Comparison of ENCODE assay signal across 13 cellular contexts in the genomic region with DNA sequence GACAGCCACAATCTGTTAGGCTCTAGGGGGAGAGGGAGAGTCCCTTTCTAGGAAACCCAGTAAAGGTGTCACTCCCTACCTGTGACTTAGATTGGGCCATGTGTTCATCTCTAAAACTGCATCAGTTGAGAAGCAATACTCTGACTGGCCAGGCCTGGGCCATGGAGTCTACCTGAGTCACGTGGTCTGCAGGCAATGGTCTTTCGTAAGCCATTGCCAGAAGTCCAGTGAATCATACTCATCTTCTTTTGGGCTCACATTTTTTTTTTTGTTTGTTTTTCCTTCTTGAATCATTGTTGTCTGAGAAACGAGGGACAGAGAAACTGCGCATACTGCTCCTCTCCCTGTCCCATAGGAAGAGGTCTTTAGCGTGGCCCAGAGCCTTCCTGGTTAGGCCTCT.
A peak's percentile ranks its signal among the peaks of the same experiment; 100 is the strongest.
DNase-seq lines count a peak whose midpoint lies in the region; ATAC-seq and TF ChIP-seq lines count a peak whose summit lies in the region.
"Had no signal": no experiment of that assay in that cellular context is flagged by ENCODE, and none has a peak within 500 bp of the region (broad histone marks: within the 10 kb centered on the region; RNA-seq: fewer than 3 reads in every experiment).

No MANE protein-coding gene starts in this region.

- H3K9me3 ChIP-seq in RWPE2 (ENCODE audit: severe bottlenecking) (no peaks in the 10 kb centered on the region), trophoblast cell (ENCODE audit: insufficient read depth, low read depth, low read length) (peaks cover 4% of the 10 kb centered on the region)
- H3K9me3 ChIP-seq: SJCRH30 had no signal

- peaks cover 10% of the 10 kb centered on the region for H3K4me1 ChIP-seq in RWPE2 (ENCODE audit: insufficient read depth, poor library complexity, severe bottlenecking)
- H3K4me1 ChIP-seq in trophoblast cell (ENCODE audit: control insufficient read depth in 1 of 2, insufficient read depth in 2 of 2, low read length in 2 of 2) = peaks cover 22 to 23% of the 10 kb centered on the region in 2 experiments

- no peak overlapping the region for H4K91ac ChIP-seq in trophoblast cell (ENCODE audit: low read depth, low read length)

- no peak overlapping the region for H3K9ac ChIP-seq in trophoblast cell (ENCODE audit: low read length)

- no peak overlapping the region for H3K14ac ChIP-seq in trophoblast cell (ENCODE audit: low read length)

- no peaks in the 10 kb centered on the region for H3K79me1 ChIP-seq in trophoblast cell (ENCODE audit: low read length)

- peaks cover 7% of the 10 kb centered on the region for H3K9me3 Mint-ChIP-seq in HFFc6
- H3K9me3 Mint-ChIP-seq in stimulated activated naive CD8-positive, alpha-beta T cell treated with anti-CD3 and anti-CD28 coated beads, Interleukin-15, amount 100 ng/mL, for 72 hours = no peaks in the 10 kb centered on the region
- H3K9me3 Mint-ChIP-seq: CD8-positive, alpha-beta memory T cell had no signal

- H3K27ac ChIP-seq in RWPE2 (ENCODE audit: poor library complexity, severe bottlenecking) (no peak overlapping the region), epithelial cell of prostate (no peak overlapping the region), trophoblast cell (ENCODE audit: low read depth, low read length) (no peak overlapping the region)
- H3K27ac ChIP-seq: SJCRH30 had no signal

- H3K4ac ChIP-seq in trophoblast cell (ENCODE audit: low read depth, low read length) = no peak overlapping the region

- no peak overlapping the region for H2AK5ac ChIP-seq in trophoblast cell (ENCODE audit: low read length)

- no CpG with 5 or more reads among the region's 5 CpGs for WGBS in trophoblast cell (ENCODE audit: extremely low coverage, insufficient coverage, insufficient read length)

- no peaks in the 10 kb centered on the region for H3K79me2 ChIP-seq in trophoblast cell (ENCODE audit: control insufficient read depth, insufficient read depth, low read length, poor library complexity)

- no peak overlapping the region for H3K4me3 ChIP-seq in RWPE2 (ENCODE audit: severe bottlenecking)
- no peak overlapping the region for H3K4me3 ChIP-seq in trophoblast cell (ENCODE audit: low read depth, low read length)
- H3K4me3 ChIP-seq: SJCRH30 had no signal

- TF ChIP-seq CTCF in HFFc6 (IDR thresholded peaks at IDR 0.05) (no peak), RWPE2 (IDR thresholded peaks at IDR 0.05; ENCODE audit: poor library complexity, severe bottlenecking) (no peak)

- H2BK120ac ChIP-seq in trophoblast cell (ENCODE audit: insufficient read depth, low read length, poor library complexity) = no peak overlapping the region

- ATAC-seq in RWPE2 (ENCODE audit: low read depth) (peak; percentile 39; the same call in 1 of the 3 replicates), HG03442 (IDR thresholded peaks at IDR 0.05; ENCODE audit: unreplicated experiment) (no peak)
- ATAC-seq in stimulated activated naive CD8-positive, alpha-beta T cell treated with anti-CD3 and anti-CD28 coated beads, Interleukin-15, amount 100 ng/mL, for 72 hours = no peak

- H3K27me3 ChIP-seq in RWPE2 (ENCODE audit: insufficient read depth, poor library complexity, severe bottlenecking) = no peaks in the 10 kb centered on the region
- no peaks in the 10 kb centered on the region for H3K27me3 ChIP-seq in trophoblast cell (ENCODE audit: insufficient read depth, low read length)
- H3K27me3 ChIP-seq: SJCRH30 had no signal

- H3K27ac Mint-ChIP-seq in HFFc6 = no peak overlapping the region; the same call in 1 of the 2 replicates
- no peak overlapping the region for H3K27ac Mint-ChIP-seq in stimulated activated naive CD8-positive, alpha-beta T cell treated with anti-CD3 and anti-CD28 coated beads, Interleukin-15, amount 100 ng/mL, for 72 hours
- H3K27ac Mint-ChIP-seq: CD8-positive, alpha-beta memory T cell had no signal

- H3K18ac ChIP-seq in trophoblast cell (ENCODE audit: low read length) = no peak overlapping the region

- H3K4me2 ChIP-seq in trophoblast cell (ENCODE audit: low read length) = no peak overlapping the region

- H3K36me3 ChIP-seq in RWPE2 (ENCODE audit: low read depth) = no peaks in the 10 kb centered on the region
- no peaks in the 10 kb centered on the region for H3K36me3 ChIP-seq in trophoblast cell (ENCODE audit: control insufficient read depth in 1 of 2, insufficient read depth in 2 of 2, low read length in 2 of 2)
- H3K36me3 ChIP-seq: SJCRH30 had no signal

- H3K36me3 Mint-ChIP-seq in HFFc6 (ENCODE audit: low read depth) = peaks cover 7% of the 10 kb centered on the region; the same call in 1 of the 2 replicates
- H3K36me3 Mint-ChIP-seq: CD8-positive, alpha-beta memory T cell had no signal

- H2AFZ ChIP-seq in trophoblast cell (ENCODE audit: insufficient read depth, low read length, poor library complexity) = no peak overlapping the region

- H2BK5ac ChIP-seq in trophoblast cell (ENCODE audit: low read depth, low read length, poor library complexity) = no peak overlapping the region

- DNase-seq in HFFc6 (peak; percentile 25), RWPE2 (ENCODE audit: low spot score) (no peak), epithelial cell of prostate (ENCODE audit: low read depth, low spot score) (peak; percentile 22), trophoblast cell (peak; percentile 82 to 93), NCI-H82 (lab: John Stamatoyannopoulos, UW) (no peak)
- DNase-seq in stimulated activated naive CD8-positive, alpha-beta T cell treated with anti-CD3 and anti-CD28 coated beads, Interleukin-15, amount 100 ng/mL, for 72 hours = no peak
- DNase-seq: CD8-positive, alpha-beta memory T cell; NCI-H1092; NCI-H2171 treated with DMSO at 0.1 percent for 48 hours; NCI-H510A; SJCRH30; SW 1271 had no signal

- peaks cover 42% of the 10 kb centered on the region for H3K4me1 Mint-ChIP-seq in HFFc6 (ENCODE audit: low read depth)
- H3K4me1 Mint-ChIP-seq in stimulated activated naive CD8-positive, alpha-beta T cell treated with anti-CD3 and anti-CD28 coated beads, Interleukin-15, amount 100 ng/mL, for 72 hours = peaks cover 15% of the 10 kb centered on the region

- no peak overlapping the region for H4K8ac ChIP-seq in trophoblast cell (ENCODE audit: low read depth, low read length)

- no peak overlapping the region for H3K4me3 Mint-ChIP-seq in HFFc6
- no peak overlapping the region for H3K4me3 Mint-ChIP-seq in stimulated activated naive CD8-positive, alpha-beta T cell treated with anti-CD3 and anti-CD28 coated beads, Interleukin-15, amount 100 ng/mL, for 72 hours
- H3K4me3 Mint-ChIP-seq: CD8-positive, alpha-beta memory T cell had no signal

- H2BK12ac ChIP-seq in trophoblast cell (ENCODE audit: low read length) = no peak overlapping the region

- no peak overlapping the region for H4K12ac ChIP-seq in trophoblast cell (ENCODE audit: low read depth, low read length)

- H3K27me3 Mint-ChIP-seq in HFFc6 (ENCODE audit: insufficient read depth) = peaks cover 19% of the 10 kb centered on the region
- peaks cover 57% of the 10 kb centered on the region for H3K27me3 Mint-ChIP-seq in stimulated activated naive CD8-positive, alpha-beta T cell treated with anti-CD3 and anti-CD28 coated beads, Interleukin-15, amount 100 ng/mL, for 72 hours

- no peak overlapping the region for H3K23ac ChIP-seq in trophoblast cell (ENCODE audit: low read length)

Comparison
In these comparisons a context has a peak if more than half of its experiments do, and no peak if none do; other contexts are left out.
1. DNase-seq: peak in HFFc6 (single experiment), epithelial cell of prostate (single experiment) and trophoblast cell (2 of 2); none in RWPE2 (single experiment), NCI-H82 (single experiment) and stimulated activated naive CD8-positive, alpha-beta T cell treated with anti-CD3 and anti-CD28 coated beads, Interleukin-15, amount 100 ng/mL, for 72 hours (0 of 2).